22 cellular contexts compared by ENCODE assay signal in genomic region chr10:77913090-77913489, GRCh38.
"Had no signal": no experiment of that assay in that cellular context is flagged by ENCODE, and none has a peak within 500 bp of the region (broad histone marks: within the 10 kb centered on the region; RNA-seq: fewer than 3 reads in every experiment).

No MANE protein-coding gene starts in this region.

- H3K9ac ChIP-seq: SK-N-SH had no signal

- DNase-seq: Kasumi-1, KBM-7, NCI-H1092, NCI-H1105 treated with DMSO at 0.1 percent for 48 hours, NCI-H1417 treated with DMSO at 0.1 percent for 48 hours, NCI-H146, NCI-H1694 treated with DMSO at 0.1 percent for 48 hours, NCI-H1930, NCI-H2081, NCI-H2107, NCI-H2227 treated with DMSO at 0.1 percent for 48 hours, NCI-H524, NCI-H526 treated with DMSO at 0.1 percent for 48 hours, NCI-H748 treated with DMSO at 0.1 percent for 48 hours, RPMI8226, SHP77, SK-N-SH, SW 1271, T-cell had no signal

- ATAC-seq: T-cell had no signal

- H3K27ac ChIP-seq: HL-60 had no signal

- H3K9me3 ChIP-seq: SK-N-SH had no signal

- FAIRE-seq: HTR-8/SVneo, RCC 7860 had no signal

- H3K4me2 ChIP-seq: SK-N-SH had no signal
